25 cellular contexts compared by ENCODE assay signal in the genomic region with DNA sequence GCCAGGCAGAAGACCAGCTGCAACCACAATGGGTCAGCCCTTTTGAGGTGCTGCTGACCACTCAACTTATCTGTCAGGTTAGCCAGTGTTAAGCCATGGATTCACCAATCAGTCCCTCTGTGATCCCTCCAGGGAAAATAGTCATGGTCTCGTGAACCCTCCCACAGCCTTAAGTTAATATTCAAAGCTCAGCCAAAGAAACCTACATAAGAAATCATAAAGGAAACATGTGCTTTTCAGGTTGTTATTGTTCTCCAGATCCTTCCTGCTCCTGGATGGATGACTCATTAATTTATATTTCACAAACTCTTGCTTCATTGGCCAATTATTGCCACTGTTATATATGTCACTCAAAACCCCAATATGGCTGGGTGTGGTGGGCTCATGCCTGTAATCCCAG.
"Had no signal": no experiment of that assay in that cellular context is flagged by ENCODE, and none has a peak within 500 bp of the region (broad histone marks: within the 10 kb centered on the region; RNA-seq: fewer than 3 reads in every experiment).

No MANE protein-coding gene starts in this region.

- H3K27ac ChIP-seq: SK-N-MC, VCaP had no signal

- ATAC-seq: activated T-cell treated with anti-CD3 and anti-CD28 coated beads, Interleukin-2, amount 50 U/mL, for 72 hours; Panc1; Right ventricle myocardium inferior; T-cell had no signal

- H3K4me3 ChIP-seq: SK-N-MC had no signal

- DNase-seq: activated CD4-positive, alpha-beta memory T cell treated with anti-CD3 and anti-CD28 coated beads, Interleukin-2, amount 10 ng/mL, durations not matched to agents 7 days and 5 days; activated CD4-positive, alpha-beta T cell treated with anti-CD3 and anti-CD28 coated beads, Interleukin-2, amount 50 U/mL, for 1 hour; activated CD4-positive, CD25-positive, alpha-beta regulatory T cell; activated gamma-delta T cell treated with Interleukin-2 at 50 U/mL for 16 hours; activated naive CD4-positive, alpha-beta T cell treated with anti-CD3 and anti-CD28 coated beads, Interleukin-2, amount 10 ng/mL, durations not matched to agents 7 days and 5 days; activated naive CD8-positive, alpha-beta T cell treated with anti-CD3 and anti-CD28 coated beads for 36 hours; activated T-cell treated with anti-CD3 and anti-CD28 coated beads for 4 hours; activated T-cell treated with anti-CD3 and anti-CD28 coated beads, Interleukin-2, amount 50 U/mL, for 72 hours; anterior cingulate cortex; MM.1S; NCI-H1105 treated with DMSO at 0.1 percent for 48 hours; NCI-H1436 treated with DMSO at 0.1 percent for 48 hours; NCI-H187; NCI-H2081; NCI-H510A treated with DMSO at 0.1 percent for 48 hours; NCI-H69; NK-92 treated with Interleukin-12 subunit alpha and Interleukin-12 subunit beta, amount 100 ng/mL, for 24 hours; RPMI8226; T-cell; T-helper 2 cell; T1000 had no signal
